8 cellular contexts compared by ENCODE assay signal in genomic region chr2:23745726-23746105, GRCh38.
DNase-seq lines count a peak whose midpoint lies in the region; ATAC-seq and TF ChIP-seq lines count a peak whose summit lies in the region.

No MANE protein-coding gene starts in this region.

- ATAC-seq in DND-41 (ENCODE audit: insufficient read depth, low read depth) (0 out of 3 replicates have a peak, but pooled peaks have one; percentile 9), HG02623 (IDR thresholded peaks at IDR 0.05; ENCODE audit: unreplicated experiment) (peak; percentile 63), right lobe of liver (peak; percentile 97 to 99 (median 98))

- peaks cover 4% of the 10 kb centered on the region for H3K9me3 Mint-ChIP-seq in activated CD4-positive, alpha-beta T cell treated with anti-CD3 and anti-CD28 coated beads, Interleukin-2, amount 10 ng/mL, durations not matched to agents 24 days and 14 days

- H3K27me3 Mint-ChIP-seq in activated CD4-positive, alpha-beta T cell treated with anti-CD3 and anti-CD28 coated beads, Interleukin-2, amount 10 ng/mL, durations not matched to agents 24 days and 14 days = no peaks in the 10 kb centered on the region

- H3K27ac ChIP-seq in DND-41 (ENCODE audit: low read length) (no peak overlapping the region), right lobe of liver (peak overlapping the region in 2 of 3 donors; percentile 2 to 20)

- peaks cover 8% of the 10 kb centered on the region for H3K36me3 Mint-ChIP-seq in activated CD4-positive, alpha-beta T cell treated with anti-CD3 and anti-CD28 coated beads, Interleukin-2, amount 10 ng/mL, durations not matched to agents 24 days and 14 days (ENCODE audit: low read depth)

- H3K36me3 ChIP-seq in DND-41 (ENCODE audit: insufficient read depth, low read length) (peaks cover 8% of the 10 kb centered on the region; the same call in 1 of the 2 replicates), right lobe of liver (no peaks in the 10 kb centered on the region)

- no peak overlapping the region for H3K4me2 ChIP-seq in DND-41 (ENCODE audit: insufficient read depth, low read length)

- DNase-seq in DND-41 (no peak), amniotic epithelial cell (ENCODE audit: low read depth) (peak; percentile 57), right lobe of liver (peak in 1 of 3 donors; percentile 66), T-helper 1 cell (no peak), middle frontal gyrus (ENCODE audit: extremely low spot score, low spot score) (no peak), germinal center (ENCODE audit: low spot score) (no peak)
- no peak for DNase-seq in activated CD4-positive, alpha-beta T cell treated with anti-CD3 and anti-CD28 coated beads, Interleukin-2, amount 10 ng/mL, durations not matched to agents 24 days and 14 days

- no peaks in the 10 kb centered on the region for H3K27me3 ChIP-seq in DND-41 (ENCODE audit: insufficient read depth, low read length, poor library complexity)
- H3K27me3 ChIP-seq in right lobe of liver = no peaks in the 10 kb centered on the region

- TF ChIP-seq CTCF in DND-41 (IDR thresholded peaks at IDR 0.05; ENCODE audit: borderline replicate concordance, extremely low read depth, low read length, poor library complexity, severe bottlenecking) = no peak
- no peak for TF ChIP-seq CTCF in right lobe of liver (IDR thresholded peaks at IDR 0.05)

- H3K4me1 ChIP-seq in DND-41 (ENCODE audit: insufficient read depth, low read length) (no peaks in the 10 kb centered on the region), right lobe of liver (peaks cover 0 to 14% (median 2%) of the 10 kb centered on the region in 4 donors)

- H3K9ac ChIP-seq in DND-41 (ENCODE audit: low read depth, low read length) = no peak overlapping the region

- no peaks in the 10 kb centered on the region for H3K79me2 ChIP-seq in DND-41 (ENCODE audit: insufficient read depth, low read length)

- intact Hi-C loops in right lobe of liver (cut with DNase I) = no loop called here
- intact Hi-C loops in activated CD4-positive, alpha-beta T cell treated with anti-CD3 and anti-CD28 coated beads, Interleukin-2, amount 10 ng/mL, durations not matched to agents 24 days and 14 days (cut with micrococcal nuclease) = no loop called here

- no peaks in the 10 kb centered on the region for H4K20me1 ChIP-seq in DND-41 (ENCODE audit: insufficient read depth, low read length)

- H2AFZ ChIP-seq in DND-41 (ENCODE audit: low read depth, low read length) = no peak overlapping the region

- no peak overlapping the region for H3K27ac Mint-ChIP-seq in activated CD4-positive, alpha-beta T cell treated with anti-CD3 and anti-CD28 coated beads, Interleukin-2, amount 10 ng/mL, durations not matched to agents 24 days and 14 days

- H3K4me3 ChIP-seq in DND-41 (ENCODE audit: low read depth in 1 of 2, low read length in 2 of 2) (no peak overlapping the region), right lobe of liver (no peak overlapping the region)

- H3K9me3 ChIP-seq in DND-41 (ENCODE audit: insufficient read depth, low read length, severe bottlenecking) = no peaks in the 10 kb centered on the region
- H3K9me3 ChIP-seq in right lobe of liver = no peaks in the 10 kb centered on the region

- no peaks in the 10 kb centered on the region for H3K4me1 Mint-ChIP-seq in activated CD4-positive, alpha-beta T cell treated with anti-CD3 and anti-CD28 coated beads, Interleukin-2, amount 10 ng/mL, durations not matched to agents 24 days and 14 days

- no peak overlapping the region for H3K4me3 Mint-ChIP-seq in activated CD4-positive, alpha-beta T cell treated with anti-CD3 and anti-CD28 coated beads, Interleukin-2, amount 10 ng/mL, durations not matched to agents 24 days and 14 days

- TF ChIP-seq POLR2A in right lobe of liver (IDR thresholded peaks at IDR 0.05) = no peak

Comparison
In these comparisons a context has a peak if more than half of its experiments do, and no peak if none do; other contexts are left out.
1. ATAC-seq: peak in every context shown above with its lines; median percentile 98 in right lobe of liver; 63 in HG02623; 9 in DND-41.